37 cellular contexts compared by ENCODE assay signal in the genomic region with DNA sequence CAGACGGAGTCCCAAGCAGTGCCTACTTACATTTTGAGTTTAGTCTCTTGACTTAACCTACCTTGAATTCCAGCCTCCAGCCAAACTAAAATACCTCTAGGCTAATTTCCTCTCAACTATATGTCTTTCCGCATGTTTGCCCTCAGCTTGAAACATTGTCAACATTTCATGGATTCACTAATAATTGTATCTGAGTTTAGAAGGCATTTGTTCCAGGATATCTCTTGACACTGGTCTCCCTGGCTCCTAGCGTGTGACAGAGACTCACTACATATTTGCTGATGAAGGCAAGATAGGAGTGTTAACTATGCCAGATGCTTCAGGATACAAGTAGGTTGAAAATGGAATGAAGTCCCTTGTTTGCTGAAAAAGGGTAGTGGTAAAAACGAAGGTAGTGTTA.
"Had no signal": no experiment of that assay in that cellular context is flagged by ENCODE, and none has a peak within 500 bp of the region (broad histone marks: within the 10 kb centered on the region; RNA-seq: fewer than 3 reads in every experiment).

No MANE protein-coding gene starts in this region.

- H3K27me3 ChIP-seq: adrenal gland, ascending aorta, body of pancreas, brain microvascular endothelial cell, breast epithelium, cardiac muscle cell had no signal

- H3K36me3 ChIP-seq: adrenal gland, ascending aorta, brain microvascular endothelial cell, breast epithelium, cardiac muscle cell had no signal

- H3K36me3 Mint-ChIP-seq: activated naive CD4-positive, alpha-beta T cell treated with anti-CD3 and anti-CD28 coated beads, Interleukin-2, amount 10 ng/mL, durations not matched to agents 7 days and 5 days; activated naive CD4-positive, alpha-beta T cell treated with anti-CD3 and anti-CD28 coated beads, Interleukin-2, amount 50 U/mL, for 24 hours; activated naive CD4-positive, alpha-beta T cell treated with anti-CD3 and anti-CD28 coated beads, Interleukin-2, amount 50 U/mL, for 72 hours; activated naive CD8-positive, alpha-beta T cell; activated naive CD8-positive, alpha-beta T cell treated with anti-CD3 and anti-CD28 coated beads for 36 hours; activated naive CD8-positive, alpha-beta T cell treated with anti-CD3 and anti-CD28 coated beads, Interleukin-2, amount 10 ng/mL, durations not matched to agents 7 days and 5 days had no signal

- DNase-seq: activated effector memory CD4-positive, alpha-beta T cell treated with anti-CD3 and anti-CD28 coated beads, Interleukin-2, amount 50 U/mL, for 16 hours; activated effector memory CD4-positive, alpha-beta T cell treated with Interleukin-2 at 50 U/mL for 16 hours; activated gamma-delta T cell; activated gamma-delta T cell treated with Interleukin-2 at 50 U/mL for 16 hours; activated naive CD4-positive, alpha-beta T cell; activated naive CD4-positive, alpha-beta T cell treated with anti-CD3 and anti-CD28 coated beads for 36 hours; activated naive CD4-positive, alpha-beta T cell treated with anti-CD3 and anti-CD28 coated beads, Interleukin-2, amount 10 ng/mL, durations not matched to agents 7 days and 5 days; activated naive CD4-positive, alpha-beta T cell treated with anti-CD3 and anti-CD28 coated beads, Interleukin-2, amount 50 U/mL, for 16 hours; activated naive CD4-positive, alpha-beta T cell treated with Interleukin-2 at 50 U/mL for 16 hours; activated naive CD8-positive, alpha-beta T cell treated with anti-CD3 and anti-CD28 coated beads for 36 hours; activated naive CD8-positive, alpha-beta T cell treated with anti-CD3 and anti-CD28 coated beads, Interleukin-2, amount 10 ng/mL, durations not matched to agents 7 days and 5 days; activated naive CD8-positive, alpha-beta T cell treated with anti-CD3 and anti-CD28 coated beads, Interleukin-2, amount 50 U/mL, for 24 hours; activated T-cell treated with anti-CD3 and anti-CD28 coated beads, Interleukin-2, amount 50 U/mL, for 24 hours; activated T-cell treated with anti-CD3 and anti-CD28 coated beads, Interleukin-2, amount 50 U/mL, for 4 hours; activated T-cell treated with anti-CD3 and anti-CD28 coated beads, Interleukin-2, amount 50 U/mL, for 48 hours; activated T-cell treated with anti-CD3 and anti-CD28 coated beads, Interleukin-2, amount 50 U/mL, for 72 hours; adrenal gland; amniotic stem cell; amygdala; anterior cingulate cortex; aorta; body of pancreas; brain microvascular endothelial cell; caudate nucleus; central memory CD4-positive, alpha-beta T cell; cerebellar nuclear complex had no signal

- H3K27ac ChIP-seq: adrenal gland, ascending aorta, body of pancreas, brain microvascular endothelial cell, breast epithelium, cardiac muscle cell had no signal

- H3K4me1 Mint-ChIP-seq: activated naive CD4-positive, alpha-beta T cell treated with anti-CD3 and anti-CD28 coated beads, Interleukin-2, amount 10 ng/mL, durations not matched to agents 7 days and 5 days; activated naive CD4-positive, alpha-beta T cell treated with anti-CD3 and anti-CD28 coated beads, Interleukin-2, amount 50 U/mL, for 24 hours; activated naive CD8-positive, alpha-beta T cell treated with anti-CD3 and anti-CD28 coated beads for 36 hours; activated naive CD8-positive, alpha-beta T cell treated with anti-CD3 and anti-CD28 coated beads, Interleukin-2, amount 10 ng/mL, durations not matched to agents 7 days and 5 days; activated naive CD8-positive, alpha-beta T cell treated with anti-CD3 and anti-CD28 coated beads, Interleukin-2, amount 50 U/mL, for 24 hours; activated T-helper 17 cell treated with anti-CD3 and anti-CD28 coated beads, Interleukin-2, amount 50 U/mL, for 72 hours; brain; central memory CD8-positive, alpha-beta T cell had no signal

- H3K4me3 ChIP-seq: adrenal gland, ascending aorta, body of pancreas, breast epithelium, cardiac muscle cell had no signal

- H3K4me1 ChIP-seq: adrenal gland, ascending aorta, body of pancreas, breast epithelium had no signal

- H3K27me3 Mint-ChIP-seq: activated naive CD4-positive, alpha-beta T cell treated with anti-CD3 and anti-CD28 coated beads, Interleukin-2, amount 10 ng/mL, durations not matched to agents 7 days and 5 days; activated naive CD8-positive, alpha-beta T cell treated with anti-CD3 and anti-CD28 coated beads, Interleukin-2, amount 10 ng/mL, durations not matched to agents 7 days and 5 days; activated naive CD8-positive, alpha-beta T cell treated with anti-CD3 and anti-CD28 coated beads, Interleukin-2, amount 50 U/mL, for 24 hours; activated T-cell treated with anti-CD3 and anti-CD28 coated beads, Interleukin-2, amount 50 U/mL, for 24 hours; central memory CD8-positive, alpha-beta T cell had no signal

- H3K4me3 Mint-ChIP-seq: activated naive CD4-positive, alpha-beta T cell treated with anti-CD3 and anti-CD28 coated beads for 36 hours; activated naive CD4-positive, alpha-beta T cell treated with anti-CD3 and anti-CD28 coated beads, Interleukin-2, amount 10 ng/mL, durations not matched to agents 7 days and 5 days; activated naive CD4-positive, alpha-beta T cell treated with anti-CD3 and anti-CD28 coated beads, Interleukin-2, amount 50 U/mL, for 24 hours; activated naive CD8-positive, alpha-beta T cell; activated naive CD8-positive, alpha-beta T cell treated with anti-CD3 and anti-CD28 coated beads for 36 hours; activated naive CD8-positive, alpha-beta T cell treated with anti-CD3 and anti-CD28 coated beads, Interleukin-2, amount 10 ng/mL, durations not matched to agents 7 days and 5 days; activated naive CD8-positive, alpha-beta T cell treated with anti-CD3 and anti-CD28 coated beads, Interleukin-2, amount 50 U/mL, for 24 hours; activated T-cell treated with anti-CD3 and anti-CD28 coated beads, Interleukin-2, amount 50 U/mL, for 24 hours; activated T-cell treated with anti-CD3 and anti-CD28 coated beads, Interleukin-2, amount 50 U/mL, for 4 hours; activated T-cell treated with anti-CD3 and anti-CD28 coated beads, Interleukin-2, amount 50 U/mL, for 72 hours; activated T-helper 1 cell treated with anti-CD3 and anti-CD28 coated beads, Interleukin-12 subunit alpha, Interleukin-12 subunit beta, Interleukin-2, Interleukin-4 antibody, amounts not matched to agents 30 ng/mL and 10 ng/mL and 1 ng/mL, durations not matched to agents 14 hours and 24 hours and 36 hours; activated T-helper 17 cell treated with anti-CD3 and anti-CD28 coated beads, Interleukin-2, amount 50 U/mL, for 72 hours; brain; central memory CD8-positive, alpha-beta T cell had no signal

- H3K9me3 Mint-ChIP-seq: activated naive CD4-positive, alpha-beta T cell treated with anti-CD3 and anti-CD28 coated beads for 36 hours; activated naive CD8-positive, alpha-beta T cell treated with anti-CD3 and anti-CD28 coated beads for 36 hours; activated T-cell treated with anti-CD3 and anti-CD28 coated beads, Interleukin-2, amount 50 U/mL, for 24 hours; activated T-cell treated with anti-CD3 and anti-CD28 coated beads, Interleukin-2, amount 50 U/mL, for 4 hours; activated T-helper 17 cell treated with anti-CD3 and anti-CD28 coated beads, Interleukin-2, amount 50 U/mL, for 72 hours had no signal

- H3K27ac Mint-ChIP-seq: activated naive CD4-positive, alpha-beta T cell treated with anti-CD3 and anti-CD28 coated beads for 36 hours; activated naive CD4-positive, alpha-beta T cell treated with anti-CD3 and anti-CD28 coated beads, Interleukin-2, amount 10 ng/mL, durations not matched to agents 7 days and 5 days; activated naive CD4-positive, alpha-beta T cell treated with anti-CD3 and anti-CD28 coated beads, Interleukin-2, amount 50 U/mL, for 24 hours; activated naive CD4-positive, alpha-beta T cell treated with anti-CD3 and anti-CD28 coated beads, Interleukin-2, amount 50 U/mL, for 72 hours; activated naive CD8-positive, alpha-beta T cell; activated naive CD8-positive, alpha-beta T cell treated with anti-CD3 and anti-CD28 coated beads for 36 hours; activated naive CD8-positive, alpha-beta T cell treated with anti-CD3 and anti-CD28 coated beads, Interleukin-2, amount 10 ng/mL, durations not matched to agents 7 days and 5 days; activated naive CD8-positive, alpha-beta T cell treated with anti-CD3 and anti-CD28 coated beads, Interleukin-2, amount 50 U/mL, for 24 hours; activated T-cell treated with anti-CD3 and anti-CD28 coated beads, Interleukin-2, amount 50 U/mL, for 24 hours; activated T-cell treated with anti-CD3 and anti-CD28 coated beads, Interleukin-2, amount 50 U/mL, for 72 hours; activated T-helper 1 cell treated with anti-CD3 and anti-CD28 coated beads, Interleukin-12 subunit alpha, Interleukin-12 subunit beta, Interleukin-2, Interleukin-4 antibody, amounts not matched to agents 30 ng/mL and 10 ng/mL and 1 ng/mL, durations not matched to agents 14 hours and 24 hours and 36 hours; activated T-helper 17 cell treated with anti-CD3 and anti-CD28 coated beads, Interleukin-2, amount 50 U/mL, for 72 hours; activated T-helper 2 cell treated with anti-CD3 and anti-CD28 coated beads, Interferon-gamma antibody, Interleukin-2, Interleukin-4, amounts not matched to agents 10 μg/mL and 5 μg/mL and 100 μg/mL, durations not matched to agents 14 hours and 24 hours and 36 hours; brain had no signal

- H3K9me3 ChIP-seq: adrenal gland, ascending aorta, body of pancreas, breast epithelium had no signal
